2 cellular contexts compared by ENCODE assay signal in genomic region chr9:128961403-128961802, GRCh38. TPM values are rescaled to one million over a fixed set of nuclear protein-coding genes. Genes with fewer than 3 reads are reported as not detected.
"Had no signal": no experiment of that assay in that cellular context is flagged by ENCODE, and none has a peak within 500 bp of the region (broad histone marks: within the 10 kb centered on the region; RNA-seq: fewer than 3 reads in every experiment).

No MANE protein-coding gene starts in this region.

RNA-seq across cellular contexts. Expression of gene PHYHD1, which starts 40.6 kb away (rescaled TPM):
- total RNA-seq: SJSA1 had no signal
- polyA plus RNA-seq: SK-N-SH had no signal
